In the genomic region with DNA sequence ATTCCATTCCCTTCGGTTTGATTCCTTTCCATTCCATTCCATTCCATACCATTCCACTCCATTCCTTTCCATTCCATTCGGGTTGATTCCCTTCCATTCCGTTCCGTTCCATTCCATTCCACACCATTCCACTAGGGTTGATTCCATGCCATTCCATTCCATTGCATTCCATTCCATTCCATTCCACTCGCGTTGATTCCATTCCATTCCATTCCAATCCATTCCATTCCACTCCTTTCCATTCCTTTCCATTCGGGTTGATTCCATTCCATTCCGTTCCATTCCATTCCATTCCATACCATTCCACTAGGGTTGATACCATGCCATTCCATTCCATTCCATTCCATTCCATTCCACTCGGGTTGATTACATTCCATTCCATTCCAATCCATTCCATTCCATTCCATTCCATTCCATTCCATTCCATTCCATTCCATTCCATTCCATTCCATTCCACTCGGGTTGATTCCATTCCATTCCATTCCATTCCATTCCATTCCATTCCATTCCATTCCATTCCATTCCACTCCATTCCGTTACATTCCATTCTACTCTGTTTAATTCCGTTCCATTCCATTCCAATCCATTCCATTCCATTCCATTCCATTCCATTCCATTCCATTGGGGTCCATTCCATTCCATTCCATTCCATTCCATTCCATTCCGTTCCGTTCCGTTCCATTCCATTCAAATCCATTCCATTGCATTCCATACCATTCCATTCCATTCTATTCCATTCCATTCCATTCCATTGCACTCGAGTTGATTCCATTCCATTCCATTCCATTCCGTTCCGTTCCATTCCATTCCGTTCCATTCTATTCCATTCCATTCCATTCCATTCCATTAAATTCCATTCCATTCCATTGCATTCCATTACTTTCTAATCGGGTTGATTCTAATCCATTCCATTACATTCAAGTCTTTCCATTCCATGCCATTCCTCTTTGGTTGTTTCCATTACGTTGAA, we compare ENCODE assay signal across 8 cellular contexts.
DNase-seq lines count a peak whose midpoint lies in the region; ATAC-seq and TF ChIP-seq lines count a peak whose summit lies in the region.
"Not testable (repeated sequence)": the region's sequence is repeated elsewhere in the genome, so short reads cannot be mapped to it uniquely, and the experiment has no call there.

No MANE protein-coding gene starts in this region.

- not testable (repeated sequence) for H3K27ac ChIP-seq in fibroblast of lung (ENCODE audit: insufficient read depth, low read length)

- peak; percentile 76 for ATAC-seq in GM21390 (IDR thresholded peaks at IDR 0.05; ENCODE audit: unreplicated experiment)
- ATAC-seq in HG03025 (IDR thresholded peaks at IDR 0.05; ENCODE audit: low FRiP score, unreplicated experiment), result peak; percentile 81
- ATAC-seq in activated T-helper 17 cell treated with anti-CD3 and anti-CD28 coated beads, Interleukin-2, amount 50 U/mL, for 72 hours (replicated peaks), result peak; percentile 83
- ATAC-seq in stimulated activated effector memory CD8-positive, alpha-beta T cell treated with anti-CD3 and anti-CD28 coated beads, Interleukin-12 subunit alpha, Interleukin-12 subunit beta, amount 100 ng/mL, for 72 hours, result peak; percentile 85

- not testable (repeated sequence) for TF ChIP-seq CTCF in fibroblast of lung (conservative IDR thresholded peaks at IDR 0.05 in 1 of 2, IDR thresholded peaks at IDR 0.05 in 1 of 2; ENCODE audit: low read depth in 1 of 2, low read length in 2 of 2)

- H3K27me3 Mint-ChIP-seq in activated T-helper 17 cell treated with anti-CD3 and anti-CD28 coated beads, Interleukin-2, amount 50 U/mL, for 72 hours, result not testable (repeated sequence)

- not testable (repeated sequence) for H2AFZ ChIP-seq in fibroblast of lung (ENCODE audit: low read length)

- H3K27ac Mint-ChIP-seq in activated T-helper 17 cell treated with anti-CD3 and anti-CD28 coated beads, Interleukin-2, amount 50 U/mL, for 72 hours; stimulated activated effector memory CD8-positive, alpha-beta T cell treated with anti-CD3 and anti-CD28 coated beads, Interleukin-12 subunit alpha, Interleukin-12 subunit beta, amount 100 ng/mL, for 72 hours: not testable (repeated sequence)

- H3K27me3 ChIP-seq in fibroblast of lung (ENCODE audit: control insufficient read depth, insufficient read depth, low read length), result not testable (repeated sequence)

- peaks cover 20% of the 10 kb centered on the region for H3K9me3 ChIP-seq in fibroblast of lung (ENCODE audit: control insufficient read depth, insufficient read depth, low read depth, low read length)

- H3K4me1 ChIP-seq in fibroblast of lung (ENCODE audit: control insufficient read depth, extremely low read depth, insufficient read depth, low read length), result not testable (repeated sequence)

- in situ Hi-C loops in KBM-7 (cut with MboI; ENCODE audit: low pct_unique_long_range_greater_than_20kb, low sequenced_read_pairs), result not testable (repeated sequence)

- not testable (repeated sequence) for H3K4me2 ChIP-seq in fibroblast of lung (ENCODE audit: extremely low read depth, insufficient read depth, low read length)

- H3K9ac ChIP-seq in fibroblast of lung (ENCODE audit: insufficient read depth, low read length), result not testable (repeated sequence)

- H3K9me3 Mint-ChIP-seq in activated T-helper 17 cell treated with anti-CD3 and anti-CD28 coated beads, Interleukin-2, amount 50 U/mL, for 72 hours, result peaks cover 16% of the 10 kb centered on the region
- H3K9me3 Mint-ChIP-seq in stimulated activated effector memory CD8-positive, alpha-beta T cell treated with anti-CD3 and anti-CD28 coated beads, Interleukin-12 subunit alpha, Interleukin-12 subunit beta, amount 100 ng/mL, for 72 hours, result peaks cover 51% of the 10 kb centered on the region

- H3K4me3 Mint-ChIP-seq in activated T-helper 17 cell treated with anti-CD3 and anti-CD28 coated beads, Interleukin-2, amount 50 U/mL, for 72 hours; stimulated activated effector memory CD8-positive, alpha-beta T cell treated with anti-CD3 and anti-CD28 coated beads, Interleukin-12 subunit alpha, Interleukin-12 subunit beta, amount 100 ng/mL, for 72 hours: not testable (repeated sequence)

- H4K20me1 ChIP-seq in fibroblast of lung (ENCODE audit: control insufficient read depth, extremely low read depth, insufficient read depth, low read length), result not testable (repeated sequence)

- not testable (repeated sequence) for H3K79me2 ChIP-seq in fibroblast of lung (ENCODE audit: control insufficient read depth, insufficient read depth, low read length)

- not testable (repeated sequence) for H3K36me3 Mint-ChIP-seq in activated T-helper 17 cell treated with anti-CD3 and anti-CD28 coated beads, Interleukin-2, amount 50 U/mL, for 72 hours (ENCODE audit: low read depth); stimulated activated effector memory CD8-positive, alpha-beta T cell treated with anti-CD3 and anti-CD28 coated beads, Interleukin-12 subunit alpha, Interleukin-12 subunit beta, amount 100 ng/mL, for 72 hours

- DNase-seq in GM04503 (ENCODE audit: low read depth), result peak; percentile 50
- peak; percentile 52 for DNase-seq in KBM-7
- peak; percentile 81 for DNase-seq in fibroblast of lung (ENCODE audit: low read depth in 2 of 2)
- DNase-seq in left kidney (ENCODE audit: low read depth, low spot score), result peak; percentile 94
- not testable (repeated sequence) for DNase-seq in stimulated activated effector memory CD8-positive, alpha-beta T cell treated with anti-CD3 and anti-CD28 coated beads, Interleukin-12 subunit alpha, Interleukin-12 subunit beta, amount 100 ng/mL, for 72 hours (ENCODE audit: low spot score in 2 of 2)

- H3K36me3 ChIP-seq in fibroblast of lung (ENCODE audit: control insufficient read depth, insufficient read depth, low read length), result not testable (repeated sequence)

- H3K4me3 ChIP-seq in fibroblast of lung (replicated peaks in 1 of 4; ENCODE audit: control extremely low read depth in 1 of 4, insufficient read depth in 1 of 4, low read depth in 3 of 4, low read length in 4 of 4), result not testable (repeated sequence)

- H3K4me1 Mint-ChIP-seq in activated T-helper 17 cell treated with anti-CD3 and anti-CD28 coated beads, Interleukin-2, amount 50 U/mL, for 72 hours, result not testable (repeated sequence)
- H3K4me1 Mint-ChIP-seq in stimulated activated effector memory CD8-positive, alpha-beta T cell treated with anti-CD3 and anti-CD28 coated beads, Interleukin-12 subunit alpha, Interleukin-12 subunit beta, amount 100 ng/mL, for 72 hours, result peaks cover 27% of the 10 kb centered on the region
